10 cellular contexts compared by ENCODE assay signal in genomic region chr1:156707027-156707426, GRCh38. TPM values are rescaled to one million over a fixed set of nuclear protein-coding genes. Genes with fewer than 3 reads are reported as not detected.
DNase-seq lines count a peak whose midpoint lies in the region; ATAC-seq and TF ChIP-seq lines count a peak whose summit lies in the region.
"Had no signal": no experiment of that assay in that cellular context is flagged by ENCODE, and none has a peak within 500 bp of the region (broad histone marks: within the 10 kb centered on the region; RNA-seq: fewer than 3 reads in every experiment).

No MANE protein-coding gene starts in this region.

- no peaks in the 10 kb centered on the region for H3K36me3 Mint-ChIP-seq in CD8-positive, alpha-beta T cell
- peaks cover 5% of the 10 kb centered on the region for H3K36me3 Mint-ChIP-seq in endodermal cell (ENCODE audit: low read depth)

- peaks cover 29% of the 10 kb centered on the region for H3K4me1 Mint-ChIP-seq in CD8-positive, alpha-beta T cell (ENCODE audit: low read depth)
- peaks cover 62% of the 10 kb centered on the region for H3K4me1 Mint-ChIP-seq in endodermal cell

- DNase-seq in CD8-positive, alpha-beta T cell: no peak
- DNase-seq in endodermal cell (no peak), osteoblast (ENCODE audit: insufficient read length, low spot score, missing footprints) (peak; percentile 75), cortex of kidney (lab: John Stamatoyannopoulos, UW) (no peak), islet precursor cell (no peak), NCI-H748 treated with DMSO at 0.1 percent for 48 hours (lab: John Stamatoyannopoulos, UW) (no peak)
- DNase-seq: foreskin keratinocyte had no signal

- no peaks in the 10 kb centered on the region for H4K20me1 ChIP-seq in osteoblast (ENCODE audit: insufficient read depth, low read length)

- ATAC-seq in CD8-positive, alpha-beta T cell: no peak
- no peak for ATAC-seq in HG03095 (IDR thresholded peaks at IDR 0.05; ENCODE audit: unreplicated experiment)
- ATAC-seq: foreskin keratinocyte had no signal

- H3K27me3 Mint-ChIP-seq in CD8-positive, alpha-beta T cell (ENCODE audit: low read depth): peaks cover 6% of the 10 kb centered on the region
- peaks cover 37% of the 10 kb centered on the region for H3K27me3 Mint-ChIP-seq in endodermal cell (ENCODE audit: insufficient read depth)

- intact Hi-C loops in CD8-positive, alpha-beta T cell (cut with DNase I, micrococcal nuclease): loop anchor here in 1 of 2 experiments (5.0 kb wide), 1 partner anchor 80 kb away; no protein-coding TSS in a partner anchor

- no peaks in the 10 kb centered on the region for H3K9me3 Mint-ChIP-seq in CD8-positive, alpha-beta T cell
- no peaks in the 10 kb centered on the region for H3K9me3 Mint-ChIP-seq in endodermal cell

- no peak for TF ChIP-seq CTCF in CD8-positive, alpha-beta T cell (IDR thresholded peaks at IDR 0.05)
- no peak for TF ChIP-seq CTCF in endodermal cell (conservative IDR thresholded peaks at IDR 0.05)
- no peak for TF ChIP-seq CTCF in osteoblast (IDR thresholded peaks at IDR 0.05; ENCODE audit: extremely low read depth, low read depth, low read length)

- peak overlapping the region; percentile 89 for H3K4me3 ChIP-seq in CD8-positive, alpha-beta T cell (ENCODE audit: low read depth, low read length)
- peak overlapping the region; percentile 71 for H3K4me3 ChIP-seq in HUES64 (ENCODE audit: low read length)
- H3K4me3 ChIP-seq in endodermal cell (ENCODE audit: low read length): peak overlapping the region; percentile 91
- H3K4me3 ChIP-seq in osteoblast (ENCODE audit: insufficient read depth, low read length): peak overlapping the region; percentile 66

- POLR2A ChIA-PET in CD8-positive, alpha-beta T cell (lab: Charles Lee): interaction anchor here (0.8 to 4.1 kb wide), 9 partner anchors 10 to 83 kb away, joined by 3 to 28 read pairs (median 4); partner anchors contain the start of genes ISG20L2, METTL25B, MRPL24 and PRCC

- H2AFZ ChIP-seq in osteoblast (ENCODE audit: low read length): no peak overlapping the region

- H3K9ac ChIP-seq in HUES64 (ENCODE audit: low read depth, low read length): peak overlapping the region; percentile 79
- H3K9ac ChIP-seq in endodermal cell (ENCODE audit: extremely low read depth, low read length, poor library complexity, severe bottlenecking): peak overlapping the region; percentile 54

- CTCF ChIA-PET in CD8-positive, alpha-beta T cell (lab: Charles Lee): interaction anchor here (1.5 to 34.6 kb wide), 7 partner anchors 9 to 80 kb away, joined by 3 to 997 read pairs (median 12); partner anchors contain the start of genes ISG20L2, METTL25B, NES and PRCC

- no peaks in the 10 kb centered on the region for H3K36me3 ChIP-seq in CD8-positive, alpha-beta T cell (ENCODE audit: insufficient read depth, low read length)
- H3K36me3 ChIP-seq in HUES64 (ENCODE audit: insufficient read depth, low read length) (no peaks in the 10 kb centered on the region), endodermal cell (ENCODE audit: control insufficient read depth, insufficient read depth, low read length) (no peaks in the 10 kb centered on the region), osteoblast (ENCODE audit: insufficient read depth, low read length) (no peaks in the 10 kb centered on the region)
- H3K36me3 ChIP-seq: pancreas had no signal

- no peaks in the 10 kb centered on the region for H3K9me3 ChIP-seq in CD8-positive, alpha-beta T cell (ENCODE audit: low read length)
- H3K9me3 ChIP-seq in HUES64 (ENCODE audit: insufficient read depth, low read depth, low read length) (no peaks in the 10 kb centered on the region), endodermal cell (ENCODE audit: control insufficient read depth, low read length) (no peaks in the 10 kb centered on the region), osteoblast (ENCODE audit: low read depth, low read length) (no peaks in the 10 kb centered on the region)
- H3K9me3 ChIP-seq: pancreas had no signal

- H3K27ac Mint-ChIP-seq in CD8-positive, alpha-beta T cell: peak overlapping the region; percentile 45
- H3K27ac Mint-ChIP-seq in endodermal cell: peak overlapping the region; percentile 94

- H3K4me1 ChIP-seq in CD8-positive, alpha-beta T cell (ENCODE audit: insufficient read depth, low read length): peaks cover 32% of the 10 kb centered on the region
- H3K4me1 ChIP-seq in HUES64 (ENCODE audit: insufficient read depth, low read length) (peaks cover 55% of the 10 kb centered on the region), endodermal cell (ENCODE audit: control insufficient read depth, insufficient read depth, low read length) (peaks cover 24% of the 10 kb centered on the region), osteoblast (ENCODE audit: insufficient read depth, low read length) (peaks cover 58% of the 10 kb centered on the region)

- peak overlapping the region; percentile 94 for H3K4me2 ChIP-seq in osteoblast (ENCODE audit: insufficient read depth, low read length)

- H3K27me3 ChIP-seq in CD8-positive, alpha-beta T cell (ENCODE audit: insufficient read depth, low read length): peaks cover 8% of the 10 kb centered on the region
- H3K27me3 ChIP-seq in HUES64 (ENCODE audit: insufficient read depth, low read length) (peaks cover 16% of the 10 kb centered on the region), endodermal cell (ENCODE audit: control insufficient read depth, insufficient read depth, low read length, poor library complexity, severe bottlenecking) (no peaks in the 10 kb centered on the region), osteoblast (ENCODE audit: insufficient read depth, low read length) (no peaks in the 10 kb centered on the region)

- peak overlapping the region; percentile 47 for H3K27ac ChIP-seq in CD8-positive, alpha-beta T cell (ENCODE audit: low read depth, low read length)
- H3K27ac ChIP-seq in HUES64 (ENCODE audit: low read depth, low read length): peak overlapping the region; percentile 94
- peak overlapping the region; percentile 71 for H3K27ac ChIP-seq in endodermal cell (ENCODE audit: low read depth, low read length)
- no peak overlapping the region for H3K27ac ChIP-seq in osteoblast (ENCODE audit: low read depth, low read length)
- H3K27ac ChIP-seq: foreskin keratinocyte, pancreas had no signal

- H3K79me2 ChIP-seq in osteoblast (ENCODE audit: insufficient read depth, low read length): no peaks in the 10 kb centered on the region

- WGBS in HUES64: 1% methylated on average over 5 of the region's 5 CpGs
- 11 to 13% methylated on average over 5 of the region's 5 CpGs for WGBS in endodermal cell (ENCODE audit: insufficient coverage in 1 of 2, insufficient read length in 1 of 2), 2 experiments

- peak overlapping the region; percentile 89 for H3K4me3 Mint-ChIP-seq in CD8-positive, alpha-beta T cell
- peak overlapping the region; percentile 72 for H3K4me3 Mint-ChIP-seq in endodermal cell

RNA-seq across cellular contexts. Expression of gene CRABP2, which starts 1.6 kb away (rescaled TPM):
- 1 to 10 TPM; 4.6 to 5.4 TPM for total RNA-seq in CD8-positive, alpha-beta T cell
- 229 TPM for polyA plus RNA-seq in HUES64 (2013, experiment 1 of 2)
- polyA plus RNA-seq in HUES64 (2013, experiment 2 of 2): 318 TPM
- 100 to 1,000 TPM; 243 to 780 TPM for total RNA-seq in endodermal cell
- polyA plus RNA-seq in endodermal cell (2013, experiment 1 of 2): 435 TPM
- 409 TPM for polyA plus RNA-seq in endodermal cell (2013, experiment 2 of 2)
- 9.1 and 16.6 TPM in 2 replicates for total RNA-seq in osteoblast

RNA-seq across cellular contexts. Expression of gene METTL25B, which starts 21.2 kb away (rescaled TPM):
- total RNA-seq in CD8-positive, alpha-beta T cell: 10 to 100 TPM in 1 of 2 experiments, 1 to 10 TPM in 1; 9.8 to 11.4 TPM
- 15.7 TPM for polyA plus RNA-seq in HUES64 (2013, experiment 1 of 2)
- 22.1 TPM for polyA plus RNA-seq in HUES64 (2013, experiment 2 of 2)
- total RNA-seq in endodermal cell: 10 to 100 TPM; 25.9 to 35.5 TPM
- polyA plus RNA-seq in endodermal cell (2013, experiment 1 of 2): 36.0 TPM
- 33.1 TPM for polyA plus RNA-seq in endodermal cell (2013, experiment 2 of 2)
- 8.3 and 12.7 TPM in 2 replicates for total RNA-seq in osteoblast

RNA-seq across cellular contexts. Expression of gene ISG20L2, which starts 21.5 kb away (rescaled TPM):
- total RNA-seq in CD8-positive, alpha-beta T cell: 10 to 100 TPM; 54.5 to 63.5 TPM
- 44.6 TPM for polyA plus RNA-seq in HUES64 (2013, experiment 1 of 2)
- 37.2 TPM for polyA plus RNA-seq in HUES64 (2013, experiment 2 of 2)
- total RNA-seq in endodermal cell (10 to 100 TPM; 37.2 to 39.9 TPM), osteoblast (16.8 and 21.0 TPM in 2 replicates)
- 31.9 TPM for polyA plus RNA-seq in endodermal cell (2013, experiment 1 of 2)
- 32.0 TPM for polyA plus RNA-seq in endodermal cell (2013, experiment 2 of 2)

RNA-seq across cellular contexts. Expression of gene NES, which starts 29.8 kb away (rescaled TPM):
- not detected for total RNA-seq in CD8-positive, alpha-beta T cell
- polyA plus RNA-seq in HUES64 (2013, experiment 1 of 2): 116 TPM
- 122 TPM for polyA plus RNA-seq in HUES64 (2013, experiment 2 of 2)
- total RNA-seq in endodermal cell (100 to 1,000 TPM in 1 of 2 donors, 10 to 100 TPM in 1; 65.8 to 103 TPM), osteoblast (0.36 and 1.5 TPM in 2 replicates)
- 271 TPM for polyA plus RNA-seq in endodermal cell (2013, experiment 1 of 2)
- 261 TPM for polyA plus RNA-seq in endodermal cell (2013, experiment 2 of 2)

RNA-seq across cellular contexts. Expression of gene MRPL24, which starts 33.9 kb away (rescaled TPM):
- total RNA-seq in CD8-positive, alpha-beta T cell: 10 to 100 TPM in 1 of 2 experiments, 1 to 10 TPM in 1; 9.1 to 12.5 TPM
- 28.7 TPM for polyA plus RNA-seq in HUES64 (2013, experiment 1 of 2)
- 31.2 TPM for polyA plus RNA-seq in HUES64 (2013, experiment 2 of 2)
- total RNA-seq in endodermal cell: 10 to 100 TPM; 32.2 to 35.5 TPM
- polyA plus RNA-seq in endodermal cell (2013, experiment 1 of 2): 34.7 TPM
- polyA plus RNA-seq in endodermal cell (2013, experiment 2 of 2): 30.8 TPM
- total RNA-seq in osteoblast: 16.2 and 17.7 TPM in 2 replicates

Comparison
In these comparisons a context has a peak if more than half of its experiments do, and no peak if none do; other contexts are left out.
1. RNA of gene CRABP2, which starts 1.6 kb away (total RNA-seq): 243 to 780 TPM in endodermal cell; 9.1 to 16.6 TPM in osteoblast and 4.6 to 5.4 TPM in CD8-positive, alpha-beta T cell; every median in the first group is over 10 times any median in the second.
2. Peak in every context shown above with its lines, with median percentiles within 50 percentile points of each other: H3K4me3 ChIP-seq.